1 cellular context compared by ENCODE assay signal in the genomic region with DNA sequence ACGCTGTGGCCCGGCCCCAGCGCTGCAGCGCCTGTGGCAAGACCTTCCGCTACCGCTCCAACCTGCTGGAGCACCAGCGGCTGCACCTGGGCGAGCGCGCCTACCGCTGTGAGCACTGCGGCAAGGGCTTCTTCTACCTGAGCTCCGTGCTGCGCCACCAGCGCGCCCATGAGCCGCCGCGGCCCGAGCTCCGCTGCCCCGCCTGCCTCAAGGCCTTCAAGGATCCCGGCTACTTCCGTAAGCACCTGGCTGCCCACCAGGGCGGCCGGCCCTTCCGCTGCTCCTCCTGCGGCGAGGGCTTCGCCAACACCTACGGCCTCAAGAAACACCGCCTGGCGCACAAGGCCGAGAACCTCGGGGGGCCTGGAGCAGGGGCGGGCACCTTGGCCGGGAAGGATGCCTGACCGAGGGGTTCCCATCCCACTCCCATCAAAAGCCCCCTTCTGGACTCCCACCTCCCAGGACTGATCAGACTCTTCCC.
TF ChIP-seq lines count a peak whose summit lies in the region.

No MANE protein-coding gene starts in this region.

TF ChIP-seq in IMR-90, 13 proteins besides CTCF, POLR2A, EP300 and RAD21:
- no peak for TF ChIP-seq MAFK (IDR thresholded peaks at IDR 0.05; ENCODE audit: low read depth, low read length)
- no peak for TF ChIP-seq RFX5 (IDR thresholded peaks at IDR 0.05; ENCODE audit: low read depth, low read length)
- TF ChIP-seq FOS (IDR thresholded peaks at IDR 0.05; ENCODE audit: low read depth, low read length) = no peak
- no peak for TF ChIP-seq CEBPB (IDR thresholded peaks at IDR 0.05; ENCODE audit: low read depth, low read length)
- TF ChIP-seq CHD1 (IDR thresholded peaks at IDR 0.05; ENCODE audit: low read depth, low read length) = no peak
- no peak for TF ChIP-seq NFE2L2 (IDR thresholded peaks at IDR 0.05; ENCODE audit: low read depth, low read length)
- TF ChIP-seq, protein P1, sequence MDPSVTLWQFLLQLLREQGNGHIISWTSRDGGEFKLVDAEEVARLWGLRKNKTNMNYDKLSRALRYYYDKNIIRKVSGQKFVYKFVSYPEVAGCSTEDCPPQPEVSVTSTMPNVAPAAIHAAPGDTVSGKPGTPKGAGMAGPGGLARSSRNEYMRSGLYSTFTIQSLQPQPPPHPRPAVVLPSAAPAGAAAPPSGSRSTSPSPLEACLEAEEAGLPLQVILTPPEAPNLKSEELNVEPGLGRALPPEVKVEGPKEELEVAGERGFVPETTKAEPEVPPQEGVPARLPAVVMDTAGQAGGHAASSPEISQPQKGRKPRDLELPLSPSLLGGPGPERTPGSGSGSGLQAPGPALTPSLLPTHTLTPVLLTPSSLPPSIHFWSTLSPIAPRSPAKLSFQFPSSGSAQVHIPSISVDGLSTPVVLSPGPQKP (IDR thresholded peaks at IDR 0.05; ENCODE audit: borderline replicate concordance, low read depth, low read length) = no peak
- no peak for TF ChIP-seq MAZ (IDR thresholded peaks at IDR 0.05; ENCODE audit: borderline replicate concordance, low read depth, low read length)
- no peak for TF ChIP-seq BHLHE40 (IDR thresholded peaks at IDR 0.05; ENCODE audit: low read depth, low read length)
- no peak for TF ChIP-seq RCOR1 (IDR thresholded peaks at IDR 0.05; ENCODE audit: insufficient replicate concordance, low read length)
- TF ChIP-seq, protein P2, sequence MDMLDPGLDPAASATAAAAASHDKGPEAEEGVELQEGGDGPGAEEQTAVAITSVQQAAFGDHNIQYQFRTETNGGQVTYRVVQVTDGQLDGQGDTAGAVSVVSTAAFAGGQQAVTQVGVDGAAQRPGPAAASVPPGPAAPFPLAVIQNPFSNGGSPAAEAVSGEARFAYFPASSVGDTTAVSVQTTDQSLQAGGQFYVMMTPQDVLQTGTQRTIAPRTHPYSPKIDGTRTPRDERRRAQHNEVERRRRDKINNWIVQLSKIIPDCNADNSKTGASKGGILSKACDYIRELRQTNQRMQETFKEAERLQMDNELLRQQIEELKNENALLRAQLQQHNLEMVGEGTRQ (IDR thresholded peaks at IDR 0.05; ENCODE audit: low read depth, low read length) = no peak
- no peak for TF ChIP-seq SMC3 (IDR thresholded peaks at IDR 0.05; ENCODE audit: low read depth, low read length)
- no peak for TF ChIP-seq MXI1 (IDR thresholded peaks at IDR 0.05; ENCODE audit: borderline replicate concordance, low read depth, low read length)
